ENCODE assay signal across 1 cellular context in genomic region chr13:32427852-32428580, GRCh38.
TF ChIP-seq lines count a peak whose summit lies in the region.

TSS of gene N4BP2L1 (minus strand) at chr13:32428130. CDS start at chr13:32428082, 48 bp downstream.

TF ChIP-seq in HEK293, 187 proteins besides CTCF, POLR2A, EP300 and RAD21 (continued from another document and continues in another):
- TF ChIP-seq, protein P1, sequence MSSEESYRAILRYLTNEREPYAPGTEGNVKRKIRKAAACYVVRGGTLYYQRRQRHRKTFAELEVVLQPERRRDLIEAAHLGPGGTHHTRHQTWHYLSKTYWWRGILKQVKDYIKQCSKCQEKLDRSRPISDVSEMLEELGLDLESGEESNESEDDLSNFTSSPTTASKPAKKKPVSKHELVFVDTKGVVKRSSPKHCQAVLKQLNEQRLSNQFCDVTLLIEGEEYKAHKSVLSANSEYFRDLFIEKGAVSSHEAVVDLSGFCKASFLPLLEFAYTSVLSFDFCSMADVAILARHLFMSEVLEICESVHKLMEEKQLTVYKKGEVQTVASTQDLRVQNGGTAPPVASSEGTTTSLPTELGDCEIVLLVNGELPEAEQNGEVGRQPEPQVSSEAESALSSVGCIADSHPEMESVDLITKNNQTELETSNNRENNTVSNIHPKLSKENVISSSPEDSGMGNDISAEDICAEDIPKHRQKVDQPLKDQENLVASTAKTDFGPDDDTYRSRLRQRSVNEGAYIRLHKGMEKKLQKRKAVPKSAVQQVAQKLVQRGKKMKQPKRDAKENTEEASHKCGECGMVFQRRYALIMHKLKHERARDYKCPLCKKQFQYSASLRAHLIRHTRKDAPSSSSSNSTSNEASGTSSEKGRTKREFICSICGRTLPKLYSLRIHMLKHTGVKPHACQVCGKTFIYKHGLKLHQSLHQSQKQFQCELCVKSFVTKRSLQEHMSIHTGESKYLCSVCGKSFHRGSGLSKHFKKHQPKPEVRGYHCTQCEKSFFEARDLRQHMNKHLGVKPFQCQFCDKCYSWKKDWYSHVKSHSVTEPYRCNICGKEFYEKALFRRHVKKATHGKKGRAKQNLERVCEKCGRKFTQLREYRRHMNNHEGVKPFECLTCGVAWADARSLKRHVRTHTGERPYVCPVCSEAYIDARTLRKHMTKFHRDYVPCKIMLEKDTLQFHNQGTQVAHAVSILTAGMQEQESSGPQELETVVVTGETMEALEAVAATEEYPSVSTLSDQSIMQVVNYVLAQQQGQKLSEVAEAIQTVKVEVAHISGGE (tag by site-specific recombination; conservative IDR thresholded peaks at IDR 0.05; ENCODE audit: low read depth) = peak; percentile 28; the same call in 1 of the 2 replicates
- TF ChIP-seq REPIN1 (tag by site-specific recombination; IDR thresholded peaks at IDR 0.05; ENCODE audit: low read depth) = no peak
- TF ChIP-seq ZNF555 (tag by site-specific recombination; conservative IDR thresholded peaks at IDR 0.05) = no peak
- TF ChIP-seq MEIS1 (CRISPR knock-in tag; IDR thresholded peaks at IDR 0.05; ENCODE audit: borderline replicate concordance) = no peak
- TF ChIP-seq ZNF610 (tag by site-specific recombination; IDR thresholded peaks at IDR 0.05; ENCODE audit: borderline replicate concordance) = no peak
- TF ChIP-seq, protein P2, sequence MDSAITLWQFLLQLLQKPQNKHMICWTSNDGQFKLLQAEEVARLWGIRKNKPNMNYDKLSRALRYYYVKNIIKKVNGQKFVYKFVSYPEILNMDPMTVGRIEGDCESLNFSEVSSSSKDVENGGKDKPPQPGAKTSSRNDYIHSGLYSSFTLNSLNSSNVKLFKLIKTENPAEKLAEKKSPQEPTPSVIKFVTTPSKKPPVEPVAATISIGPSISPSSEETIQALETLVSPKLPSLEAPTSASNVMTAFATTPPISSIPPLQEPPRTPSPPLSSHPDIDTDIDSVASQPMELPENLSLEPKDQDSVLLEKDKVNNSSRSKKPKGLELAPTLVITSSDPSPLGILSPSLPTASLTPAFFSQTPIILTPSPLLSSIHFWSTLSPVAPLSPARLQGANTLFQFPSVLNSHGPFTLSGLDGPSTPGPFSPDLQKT (IDR thresholded peaks at IDR 0.05; ENCODE audit: borderline replicate concordance, low read depth, low read length) = no peak
- no peak for TF ChIP-seq ZNF571 (tag by site-specific recombination; IDR thresholded peaks at IDR 0.05)
- peak; percentile 47; the same call in 1 of the 2 replicates for TF ChIP-seq ZNF10 (tag by site-specific recombination; IDR thresholded peaks at IDR 0.05)
- TF ChIP-seq, protein P3, sequence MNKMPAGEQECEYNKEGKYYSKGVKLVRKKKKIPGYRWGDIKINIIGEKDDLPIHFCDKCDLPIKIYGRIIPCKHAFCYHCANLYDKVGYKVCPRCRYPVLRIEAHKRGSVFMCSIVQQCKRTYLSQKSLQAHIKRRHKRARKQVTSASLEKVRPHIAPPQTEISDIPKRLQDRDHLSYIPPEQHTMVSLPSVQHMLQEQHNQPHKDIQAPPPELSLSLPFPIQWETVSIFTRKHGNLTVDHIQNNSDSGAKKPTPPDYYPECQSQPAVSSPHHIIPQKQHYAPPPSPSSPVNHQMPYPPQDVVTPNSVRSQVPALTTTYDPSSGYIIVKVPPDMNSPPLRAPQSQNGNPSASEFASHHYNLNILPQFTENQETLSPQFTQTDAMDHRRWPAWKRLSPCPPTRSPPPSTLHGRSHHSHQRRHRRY (tag by site-specific recombination; IDR thresholded peaks at IDR 0.05) = no peak
- TF ChIP-seq ZNF362 (tag by site-specific recombination; IDR thresholded peaks at IDR 0.05) = no peak
- TF ChIP-seq ATF2 (tag by site-specific recombination; IDR thresholded peaks at IDR 0.05; ENCODE audit: low read depth) = no peak
- TF ChIP-seq ZNF174 (tag by site-specific recombination; IDR thresholded peaks at IDR 0.05) = no peak
- TF ChIP-seq ZNF747 (tag by site-specific recombination; IDR thresholded peaks at IDR 0.05) = no peak
- no peak for TF ChIP-seq ZNF274 (IDR thresholded peaks at IDR 0.05; ENCODE audit: low read length)
- TF ChIP-seq ZNF274 (tag by site-specific recombination; IDR thresholded peaks at IDR 0.05; ENCODE audit: borderline replicate concordance) = no peak
- no peak for TF ChIP-seq HOXA7 (CRISPR knock-in tag; IDR thresholded peaks at IDR 0.05; ENCODE audit: borderline replicate concordance)
- TF ChIP-seq WT1 (tag by site-specific recombination; IDR thresholded peaks at IDR 0.05) = peak; percentile 29; the same call in 1 of the 2 replicates
- TF ChIP-seq, protein P4, sequence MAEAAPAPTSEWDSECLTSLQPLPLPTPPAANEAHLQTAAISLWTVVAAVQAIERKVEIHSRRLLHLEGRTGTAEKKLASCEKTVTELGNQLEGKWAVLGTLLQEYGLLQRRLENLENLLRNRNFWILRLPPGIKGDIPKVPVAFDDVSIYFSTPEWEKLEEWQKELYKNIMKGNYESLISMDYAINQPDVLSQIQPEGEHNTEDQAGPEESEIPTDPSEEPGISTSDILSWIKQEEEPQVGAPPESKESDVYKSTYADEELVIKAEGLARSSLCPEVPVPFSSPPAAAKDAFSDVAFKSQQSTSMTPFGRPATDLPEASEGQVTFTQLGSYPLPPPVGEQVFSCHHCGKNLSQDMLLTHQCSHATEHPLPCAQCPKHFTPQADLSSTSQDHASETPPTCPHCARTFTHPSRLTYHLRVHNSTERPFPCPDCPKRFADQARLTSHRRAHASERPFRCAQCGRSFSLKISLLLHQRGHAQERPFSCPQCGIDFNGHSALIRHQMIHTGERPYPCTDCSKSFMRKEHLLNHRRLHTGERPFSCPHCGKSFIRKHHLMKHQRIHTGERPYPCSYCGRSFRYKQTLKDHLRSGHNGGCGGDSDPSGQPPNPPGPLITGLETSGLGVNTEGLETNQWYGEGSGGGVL (tag by site-specific recombination; IDR thresholded peaks at IDR 0.05) = peak; percentile 75
- no peak for TF ChIP-seq ZNF785 (tag by site-specific recombination; IDR thresholded peaks at IDR 0.05)
- TF ChIP-seq ZNF624 (tag by site-specific recombination; IDR thresholded peaks at IDR 0.05) = no peak
- no peak for TF ChIP-seq ZFP69B (tag by site-specific recombination; IDR thresholded peaks at IDR 0.05)
- no peak for TF ChIP-seq ZNF146 (tag by site-specific recombination; IDR thresholded peaks at IDR 0.05)
- no peak for TF ChIP-seq ZNF350 (tag by site-specific recombination; IDR thresholded peaks at IDR 0.05)
- no peak for TF ChIP-seq ZNF148 (tag by site-specific recombination; IDR thresholded peaks at IDR 0.05; ENCODE audit: borderline replicate concordance)
- no peak for TF ChIP-seq INSM2 (tag by site-specific recombination; IDR thresholded peaks at IDR 0.05)
- no peak for TF ChIP-seq ZBTB21 (tag by site-specific recombination; IDR thresholded peaks at IDR 0.05)
- no peak for TF ChIP-seq ZNF138 (tag by site-specific recombination; IDR thresholded peaks at IDR 0.05; ENCODE audit: borderline replicate concordance)
- TF ChIP-seq ZNF76 (tag by site-specific recombination; IDR thresholded peaks at IDR 0.05; ENCODE audit: borderline replicate concordance, low read depth) = peak; percentile 48; the same call in 1 of the 2 replicates
- peak; percentile 33 for TF ChIP-seq ZBTB8A (tag by site-specific recombination; IDR thresholded peaks at IDR 0.05)
- no peak for TF ChIP-seq ZNF19 (tag by site-specific recombination; IDR thresholded peaks at IDR 0.05; ENCODE audit: low read depth)
- TF ChIP-seq GLI2 (tag by site-specific recombination; IDR thresholded peaks at IDR 0.05; ENCODE audit: borderline replicate concordance, low read depth) = no peak
- no peak for TF ChIP-seq ZNF211 (tag by site-specific recombination; IDR thresholded peaks at IDR 0.05; ENCODE audit: low read depth)
- TF ChIP-seq ZNF560 (tag by site-specific recombination; IDR thresholded peaks at IDR 0.05; ENCODE audit: borderline replicate concordance) = no peak
- peak; percentile 52; the same call in 1 of the 2 replicates for TF ChIP-seq GLIS1 (tag by site-specific recombination; IDR thresholded peaks at IDR 0.05)
- TF ChIP-seq ZNF157 (tag by site-specific recombination; IDR thresholded peaks at IDR 0.05) = no peak
- TF ChIP-seq, protein P5, sequence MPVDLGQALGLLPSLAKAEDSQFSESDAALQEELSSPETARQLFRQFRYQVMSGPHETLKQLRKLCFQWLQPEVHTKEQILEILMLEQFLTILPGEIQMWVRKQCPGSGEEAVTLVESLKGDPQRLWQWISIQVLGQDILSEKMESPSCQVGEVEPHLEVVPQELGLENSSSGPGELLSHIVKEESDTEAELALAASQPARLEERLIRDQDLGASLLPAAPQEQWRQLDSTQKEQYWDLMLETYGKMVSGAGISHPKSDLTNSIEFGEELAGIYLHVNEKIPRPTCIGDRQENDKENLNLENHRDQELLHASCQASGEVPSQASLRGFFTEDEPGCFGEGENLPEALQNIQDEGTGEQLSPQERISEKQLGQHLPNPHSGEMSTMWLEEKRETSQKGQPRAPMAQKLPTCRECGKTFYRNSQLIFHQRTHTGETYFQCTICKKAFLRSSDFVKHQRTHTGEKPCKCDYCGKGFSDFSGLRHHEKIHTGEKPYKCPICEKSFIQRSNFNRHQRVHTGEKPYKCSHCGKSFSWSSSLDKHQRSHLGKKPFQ (tag by site-specific recombination; IDR thresholded peaks at IDR 0.05) = no peak
- TF ChIP-seq, protein P6, sequence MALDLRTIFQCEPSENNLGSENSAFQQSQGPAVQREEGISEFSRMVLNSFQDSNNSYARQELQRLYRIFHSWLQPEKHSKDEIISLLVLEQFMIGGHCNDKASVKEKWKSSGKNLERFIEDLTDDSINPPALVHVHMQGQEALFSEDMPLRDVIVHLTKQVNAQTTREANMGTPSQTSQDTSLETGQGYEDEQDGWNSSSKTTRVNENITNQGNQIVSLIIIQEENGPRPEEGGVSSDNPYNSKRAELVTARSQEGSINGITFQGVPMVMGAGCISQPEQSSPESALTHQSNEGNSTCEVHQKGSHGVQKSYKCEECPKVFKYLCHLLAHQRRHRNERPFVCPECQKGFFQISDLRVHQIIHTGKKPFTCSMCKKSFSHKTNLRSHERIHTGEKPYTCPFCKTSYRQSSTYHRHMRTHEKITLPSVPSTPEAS (tag by site-specific recombination; IDR thresholded peaks at IDR 0.05) = no peak
- no peak for TF ChIP-seq OSR2 (tag by site-specific recombination; IDR thresholded peaks at IDR 0.05)
- TF ChIP-seq ZBTB20 (tag by site-specific recombination; IDR thresholded peaks at IDR 0.05) = peak; percentile 81
- TF ChIP-seq ZNF510 (tag by site-specific recombination; IDR thresholded peaks at IDR 0.05; ENCODE audit: insufficient replicate concordance) = no peak
- no peak for TF ChIP-seq ZNF544 (tag by site-specific recombination; IDR thresholded peaks at IDR 0.05)
- TF ChIP-seq ZSCAN30 (tag by site-specific recombination; IDR thresholded peaks at IDR 0.05) = no peak
- TF ChIP-seq EGR2 (tag by site-specific recombination; IDR thresholded peaks at IDR 0.05; ENCODE audit: low read depth) = peak; percentile 87
- TF ChIP-seq ZNF121 (tag by site-specific recombination; IDR thresholded peaks at IDR 0.05) = no peak
